ENCODE assay signal across 9 cellular contexts in genomic region chrX:13081385-13082285, GRCh38. TPM values are rescaled to one million over a fixed set of nuclear protein-coding genes. Genes with fewer than 3 reads are reported as not detected.
DNase-seq lines count a peak whose midpoint lies in the region; ATAC-seq and TF ChIP-seq lines count a peak whose summit lies in the region.
"Had no signal": no experiment of that assay in that cellular context is flagged by ENCODE, and none has a peak within 500 bp of the region (broad histone marks: within the 10 kb centered on the region; RNA-seq: fewer than 3 reads in every experiment).

No MANE protein-coding gene starts in this region.

- CTCF ChIA-PET in activated B cell treated with CpG ODN at 0.5 μM for 24 hours (lab: Charles Lee) = interaction anchor here (0.6 to 2.6 kb wide), 11 partner anchors 10 to 135 kb away, joined by 3 to 17 read pairs (median 4); no protein-coding TSS in a partner anchor

- H3K27me3 Mint-ChIP-seq in activated B cell treated with CpG ODN at 0.5 μM for 24 hours = no peaks in the 10 kb centered on the region
- peaks cover 0 to 10% of the 10 kb centered on the region in 2 donors for H3K27me3 Mint-ChIP-seq in natural killer cell (ENCODE audit: low read depth in 2 of 2)

- H3K4me1 Mint-ChIP-seq in activated B cell treated with CpG ODN at 0.5 μM for 24 hours (peaks cover 94% of the 10 kb centered on the region), natural killer cell (peaks cover 45 to 54% of the 10 kb centered on the region in 2 donors)

- H3K27me3 ChIP-seq in BE2C = no peaks in the 10 kb centered on the region

- H3K27ac Mint-ChIP-seq in activated B cell treated with CpG ODN at 0.5 μM for 24 hours = peak overlapping the region; percentile 89
- H3K27ac Mint-ChIP-seq in natural killer cell = peak overlapping the region; percentile 90 to 99

- no peaks in the 10 kb centered on the region for H3K9me3 ChIP-seq in BE2C

- no peaks in the 10 kb centered on the region for H3K9me3 Mint-ChIP-seq in activated B cell treated with CpG ODN at 0.5 μM for 24 hours
- H3K9me3 Mint-ChIP-seq in natural killer cell = no peaks in the 10 kb centered on the region

- peak overlapping the region; percentile 51 for H3K4me3 Mint-ChIP-seq in activated B cell treated with CpG ODN at 0.5 μM for 24 hours
- H3K4me3 Mint-ChIP-seq in natural killer cell = peak overlapping the region; percentile 78

- TF ChIP-seq CTCF in activated B cell treated with CpG ODN at 0.5 μM for 24 hours (IDR thresholded peaks at IDR 0.05) (no peak), natural killer cell (IDR thresholded peaks at IDR 0.05) (no peak), BE2C (IDR thresholded peaks at IDR 0.05; ENCODE audit: low read depth, low read length) (no peak)

- ATAC-seq in GM18502 (IDR thresholded peaks at IDR 0.05; ENCODE audit: poor library complexity, unreplicated experiment) (peak; percentile 56), HG03097 (IDR thresholded peaks at IDR 0.05; ENCODE audit: low FRiP score, unreplicated experiment) (peak; percentile 36), activated B cell treated with CpG ODN at 0.5 μM for 24 hours (ENCODE audit: low read depth) (peak; percentile 40), natural killer cell (peak in 2 of 3 donors; percentile 4 to 28), HG03457 (IDR thresholded peaks at IDR 0.05; ENCODE audit: unreplicated experiment) (no peak)

- intact Hi-C loops in activated B cell treated with CpG ODN at 0.5 μM for 24 hours (cut with micrococcal nuclease) (no loop called here), natural killer cell (cut with micrococcal nuclease) (loop anchor here (10.0 kb wide), 2 partner anchors 57 to 613 kb away; no protein-coding TSS in a partner anchor)

- POLR2A ChIA-PET in activated B cell treated with CpG ODN at 0.5 μM for 24 hours (lab: Charles Lee) = interaction anchor here (0.7 to 15.8 kb wide), 16 partner anchors 10 to 661 kb away, joined by 3 to 847 read pairs (median 7); partner anchors contain the start of gene TMSB4X

- no peaks in the 10 kb centered on the region for H3K36me3 ChIP-seq in BE2C

- H3K4me3 ChIP-seq in BE2C (ENCODE audit: low read depth, low read length) = no peak overlapping the region

- DNase-seq in activated B cell treated with CpG ODN at 0.5 μM for 24 hours (no peak), natural killer cell (no peak), NCI-H146 treated with DMSO at 0.1 percent for 48 hours (lab: John Stamatoyannopoulos, UW; ENCODE audit: unreplicated experiment) (no peak), BE2C (no peak), DMS153 (lab: John Stamatoyannopoulos, UW) (no peak)

- no peaks in the 10 kb centered on the region for H3K4me1 ChIP-seq in BE2C

- no peaks in the 10 kb centered on the region for H3K36me3 Mint-ChIP-seq in activated B cell treated with CpG ODN at 0.5 μM for 24 hours (ENCODE audit: low read depth)
- no peaks in the 10 kb centered on the region for H3K36me3 Mint-ChIP-seq in natural killer cell

RNA-seq across cellular contexts. Expression of gene FAM9C, which starts 37.2 kb away (rescaled TPM):
- total RNA-seq in activated B cell treated with CpG ODN at 0.5 μM for 24 hours = not detected in 2 replicates
- not detected for total RNA-seq in natural killer cell
- polyA plus RNA-seq in BE2C (2012; ENCODE audit: insufficient read depth, insufficient read length, low read depth) = not detected
- total RNA-seq: pulmonary artery endothelial cell had no signal
